ENCODE assay signal across 8 cellular contexts in the genomic region with DNA sequence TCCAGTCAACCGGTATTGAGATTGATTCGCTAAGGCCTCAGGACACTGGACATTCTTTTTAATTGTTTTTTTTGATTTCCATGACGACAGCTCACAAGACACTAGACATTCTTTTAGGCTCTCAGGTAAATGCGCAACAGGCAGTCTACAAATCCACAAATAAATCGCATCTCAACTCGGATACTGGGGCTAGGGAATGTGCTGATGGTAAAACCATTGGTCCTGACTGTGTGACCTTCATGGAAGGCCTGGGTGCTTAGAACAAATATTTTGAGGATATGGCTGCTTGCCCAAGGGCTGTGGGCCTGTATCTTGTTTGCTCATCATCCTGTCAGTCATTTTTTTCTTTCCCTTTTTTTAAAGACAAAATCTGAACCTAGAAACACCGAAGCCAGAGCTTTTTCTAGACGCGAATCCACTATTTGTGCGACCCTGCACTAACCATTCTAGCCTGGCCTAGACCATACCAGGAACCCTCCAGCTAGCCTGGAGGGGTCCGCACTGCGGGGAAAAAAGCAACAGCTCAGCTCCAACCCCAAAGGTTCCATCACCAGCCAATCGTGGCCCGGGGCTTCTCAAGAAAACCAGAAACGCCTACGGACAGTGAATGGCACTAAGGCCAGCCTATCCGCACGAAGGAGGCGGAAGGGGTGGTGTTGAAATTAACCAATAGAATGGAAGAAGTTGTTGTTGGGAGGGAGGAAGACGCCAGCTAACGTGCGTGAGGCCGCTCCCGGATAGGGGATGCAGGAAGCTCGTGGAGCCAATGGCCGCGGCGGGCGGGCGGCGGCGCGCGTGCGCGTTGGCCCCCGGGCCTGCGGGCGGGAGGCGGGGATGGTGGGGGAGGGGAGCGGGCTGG. TPM values are rescaled to one million over a fixed set of nuclear protein-coding genes. Genes with fewer than 3 reads are reported as not detected.
DNase-seq lines count a peak whose midpoint lies in the region; ATAC-seq and TF ChIP-seq lines count a peak whose summit lies in the region.

No MANE protein-coding gene starts in this region.

- peak; percentile 98 for DNase-seq in NCI-H69 (lab: John Stamatoyannopoulos, UW)
- peak; percentile 97 for DNase-seq in activated CD4-positive, alpha-beta T cell treated with anti-CD3 and anti-CD28 coated beads, Interleukin-2, amount 50 U/mL, for 1 hour
- peak; percentile 100 for DNase-seq in dedifferentiated amniotic fluid mesenchymal stem cell (ENCODE audit: extremely low spot score)
- DNase-seq in left lobe of liver (ENCODE audit: low spot score) = peak; percentile 99
- peak; percentile 96 for DNase-seq in stimulated activated CD4-positive, alpha-beta T cell treated with anti-CD3 and anti-CD28 coated beads, Interleukin-2, amount 100 ng/mL, for 24 hours

- H3K27ac ChIP-seq in C4-2B = peak overlapping the region; percentile 97

- TF ChIP-seq CTCF in C4-2B (conservative IDR thresholded peaks at IDR 0.05) = no peak

- peak; percentile 96 for ATAC-seq in GM19372 (IDR thresholded peaks at IDR 0.05; ENCODE audit: low read depth, unreplicated experiment)
- ATAC-seq in HG03521 (IDR thresholded peaks at IDR 0.05; ENCODE audit: unreplicated experiment) = peak; percentile 93
- ATAC-seq in left lobe of liver = peak; percentile 88

RNA-seq across cellular contexts. Expression of a gene that starts 18.1 kb away (rescaled TPM):
- 53.1 TPM for total RNA-seq in left lobe of liver

Comparison
In these comparisons a context has a peak if more than half of its experiments do, and no peak if none do; other contexts are left out.
1. Peak in every context shown above with its lines: DNase-seq, ATAC-seq and H3K27ac ChIP-seq.